In genomic region chr20:17662333-17663039, GRCh38 we compare ENCODE assay signal across 10 cellular contexts. TPM values are rescaled to one million over a fixed set of nuclear protein-coding genes. Genes with fewer than 3 reads are reported as not detected.
DNase-seq lines count a peak whose midpoint lies in the region; ATAC-seq and TF ChIP-seq lines count a peak whose summit lies in the region.
"Had no signal": no experiment of that assay in that cellular context is flagged by ENCODE, and none has a peak within 500 bp of the region (broad histone marks: within the 10 kb centered on the region; RNA-seq: fewer than 3 reads in every experiment).

No MANE protein-coding gene starts in this region.

- peak overlapping the region; percentile 70 to 90 (median 81) for H3K4me2 ChIP-seq in BLaER1 treated with 17β-estradiol and CSF1 and Interleukin-3, amounts not matched to agents 10 nM and 100 nM
- H3K4me2 ChIP-seq: SK-N-SH had no signal

- H3K4me1 ChIP-seq in BLaER1 treated with 17β-estradiol and CSF1 and Interleukin-3, amounts not matched to agents 10 nM and 100 nM: peaks cover 62 to 78% (median 74%) of the 10 kb centered on the region in 10 experiments
- no peaks in the 10 kb centered on the region for H3K4me1 ChIP-seq in BE2C

- H3K4me3 Mint-ChIP-seq in progenitor cell of endocrine pancreas (ENCODE audit: low read depth): no peak overlapping the region

- no peak for ATAC-seq in HG02884 (IDR thresholded peaks at IDR 0.05; ENCODE audit: unreplicated experiment)
- ATAC-seq in HG03139 (IDR thresholded peaks at IDR 0.05; ENCODE audit: unreplicated experiment): no peak

- H3K4me1 Mint-ChIP-seq in progenitor cell of endocrine pancreas (ENCODE audit: low read depth): peaks cover 10% of the 10 kb centered on the region

- DNase-seq in M059J (ENCODE audit: low read depth): peak; percentile 37
- peak; percentile 98 for DNase-seq in fibroblast of mammary gland (ENCODE audit: low read depth)
- DNase-seq in progenitor cell of endocrine pancreas (ENCODE audit: low spot score, unreplicated experiment): no peak
- DNase-seq in SK-N-DZ (ENCODE audit: low spot score): no peak
- DNase-seq in BE2C: no peak
- DNase-seq: naive B cell, SK-N-SH had no signal

- H3K9me3 ChIP-seq in BLaER1 treated with 17β-estradiol and CSF1 and Interleukin-3, amounts not matched to agents 10 nM and 100 nM (replicated peaks in 1 of 11): peaks cover 9 to 25% (median 19%) of the 10 kb centered on the region in 11 experiments
- no peaks in the 10 kb centered on the region; the same call in 1 of the 2 replicates for H3K9me3 ChIP-seq in BE2C
- H3K9me3 ChIP-seq: SK-N-SH had no signal

- peaks cover 13 to 79% (median 53%) of the 10 kb centered on the region in 11 experiments; a peak in 18 of 22 replicates for H4K20me1 ChIP-seq in BLaER1 treated with 17β-estradiol and CSF1 and Interleukin-3, amounts not matched to agents 10 nM and 100 nM

- peak overlapping the region; percentile 17 for H3K27ac Mint-ChIP-seq in progenitor cell of endocrine pancreas

- no peaks in the 10 kb centered on the region for H3K9me3 Mint-ChIP-seq in progenitor cell of endocrine pancreas (ENCODE audit: low read depth)

- peak overlapping the region; percentile 6 to 65 (median 48); a peak in 19 of 22 replicates for H3K9ac ChIP-seq in BLaER1 treated with 17β-estradiol and CSF1 and Interleukin-3, amounts not matched to agents 10 nM and 100 nM
- H3K9ac ChIP-seq: SK-N-SH had no signal

- peaks cover 42% of the 10 kb centered on the region for H3K36me3 Mint-ChIP-seq in progenitor cell of endocrine pancreas (ENCODE audit: insufficient read depth)

- TF ChIP-seq CTCF in fibroblast of mammary gland (conservative IDR thresholded peaks at IDR 0.05; ENCODE audit: control insufficient read depth, insufficient read depth, low read depth, low read length) (no peak), progenitor cell of endocrine pancreas (IDR thresholded peaks at IDR 0.05; ENCODE audit: unreplicated experiment) (no peak), BE2C (IDR thresholded peaks at IDR 0.05; ENCODE audit: low read depth, low read length) (no peak)

- H3K36me3 ChIP-seq in BLaER1 treated with 17β-estradiol and CSF1 and Interleukin-3, amounts not matched to agents 10 nM and 100 nM: peaks cover 26 to 39% (median 30%) of the 10 kb centered on the region in 11 experiments
- H3K36me3 ChIP-seq in BE2C: no peaks in the 10 kb centered on the region

- H3K27me3 Mint-ChIP-seq in progenitor cell of endocrine pancreas: no peaks in the 10 kb centered on the region
- H3K27me3 Mint-ChIP-seq: naive B cell had no signal

- H3K27me3 ChIP-seq in BLaER1 treated with 17β-estradiol and CSF1 and Interleukin-3, amounts not matched to agents 10 nM and 100 nM: no peaks in the 10 kb centered on the region
- H3K27me3 ChIP-seq in BE2C: no peaks in the 10 kb centered on the region

- peak overlapping the region; percentile 17 to 75 (median 62); a peak in 21 of 22 replicates for H3K27ac ChIP-seq in BLaER1 treated with 17β-estradiol and CSF1 and Interleukin-3, amounts not matched to agents 10 nM and 100 nM

- H3K4me3 ChIP-seq in BLaER1 treated with 17β-estradiol and CSF1 and Interleukin-3, amounts not matched to agents 10 nM and 100 nM: peak overlapping the region in 4 of 10 experiments; percentile 3 to 39 (median 22); a peak in 5 of 20 replicates
- H3K4me3 ChIP-seq in fibroblast of mammary gland (ENCODE audit: control insufficient read depth, low read depth, low read length) (no peak overlapping the region), BE2C (ENCODE audit: low read depth, low read length) (no peak overlapping the region)

RNA-seq across cellular contexts. Expression of gene RRBP1, which starts 19.6 kb away (rescaled TPM):
- 145 and 253 TPM in 2 replicates for total RNA-seq in M059J (2014; rRNA removed; shearing (Covaris generic))
- total RNA-seq in progenitor cell of endocrine pancreas: 222 and 242 TPM in 2 replicates
- 9.2 and 14.2 TPM in 2 replicates for polyA plus RNA-seq in SK-N-DZ (2014; cell fraction: cytosol; rRNA removed)
- 24.2 and 26.9 TPM in 2 replicates for polyA plus RNA-seq in SK-N-DZ (2014; cell fraction: nucleus; rRNA removed)
- polyA plus RNA-seq in BE2C (2012; ENCODE audit: insufficient read depth, insufficient read length, low read depth): 18.2 TPM

RNA-seq across cellular contexts. Expression of gene BANF2, which starts 37.3 kb away (rescaled TPM):
- not detected in 2 replicates for total RNA-seq in M059J (2014; rRNA removed; shearing (Covaris generic))
- not detected in 2 replicates for total RNA-seq in progenitor cell of endocrine pancreas
- polyA plus RNA-seq in SK-N-DZ (2014; cell fraction: cytosol; rRNA removed): not detected in 2 replicates
- not detected in 2 replicates for polyA plus RNA-seq in SK-N-DZ (2014; cell fraction: nucleus; rRNA removed)
- not detected for polyA plus RNA-seq in BE2C (2012; ENCODE audit: insufficient read depth, insufficient read length, low read depth)
- polyA plus RNA-seq: SK-N-SH had no signal

Comparison
In these comparisons a context has a peak if more than half of its experiments do, and no peak if none do; other contexts are left out.
1. DNase-seq: peak in M059J (single experiment) and fibroblast of mammary gland (single experiment); none in progenitor cell of endocrine pancreas (single experiment), SK-N-DZ (single experiment) and BE2C (single experiment).